Comparison of ENCODE assay signal across 3 cellular contexts in the genomic region with DNA sequence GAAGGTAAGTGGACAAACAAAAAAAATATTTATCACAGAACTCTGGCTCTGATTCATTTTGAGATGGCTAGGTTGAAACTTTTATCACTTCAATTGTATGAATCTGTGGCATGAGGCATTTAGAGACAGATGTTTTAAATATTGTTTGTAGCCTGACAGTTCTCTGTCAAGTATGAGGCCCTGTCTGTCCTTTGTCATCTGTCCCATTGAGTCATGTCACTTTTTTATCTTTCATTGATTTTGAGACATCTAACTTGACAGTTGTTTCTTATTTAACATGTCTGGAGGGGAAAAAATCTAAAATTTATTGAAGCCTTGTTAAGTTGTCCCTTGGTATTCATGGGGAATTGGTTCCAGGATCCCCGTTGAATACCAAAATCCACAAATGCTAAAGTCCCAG.
"Had no signal": no experiment of that assay in that cellular context is flagged by ENCODE, and none has a peak within 500 bp of the region (broad histone marks: within the 10 kb centered on the region; RNA-seq: fewer than 3 reads in every experiment).

No MANE protein-coding gene starts in this region.

- DNase-seq: GDM1, GF-D8 had no signal

- ATAC-seq: GM12878 had no signal

- H3K4me3 ChIP-seq: GM12878 had no signal
